Comparison of ENCODE assay signal across 1 cellular context in the genomic region with DNA sequence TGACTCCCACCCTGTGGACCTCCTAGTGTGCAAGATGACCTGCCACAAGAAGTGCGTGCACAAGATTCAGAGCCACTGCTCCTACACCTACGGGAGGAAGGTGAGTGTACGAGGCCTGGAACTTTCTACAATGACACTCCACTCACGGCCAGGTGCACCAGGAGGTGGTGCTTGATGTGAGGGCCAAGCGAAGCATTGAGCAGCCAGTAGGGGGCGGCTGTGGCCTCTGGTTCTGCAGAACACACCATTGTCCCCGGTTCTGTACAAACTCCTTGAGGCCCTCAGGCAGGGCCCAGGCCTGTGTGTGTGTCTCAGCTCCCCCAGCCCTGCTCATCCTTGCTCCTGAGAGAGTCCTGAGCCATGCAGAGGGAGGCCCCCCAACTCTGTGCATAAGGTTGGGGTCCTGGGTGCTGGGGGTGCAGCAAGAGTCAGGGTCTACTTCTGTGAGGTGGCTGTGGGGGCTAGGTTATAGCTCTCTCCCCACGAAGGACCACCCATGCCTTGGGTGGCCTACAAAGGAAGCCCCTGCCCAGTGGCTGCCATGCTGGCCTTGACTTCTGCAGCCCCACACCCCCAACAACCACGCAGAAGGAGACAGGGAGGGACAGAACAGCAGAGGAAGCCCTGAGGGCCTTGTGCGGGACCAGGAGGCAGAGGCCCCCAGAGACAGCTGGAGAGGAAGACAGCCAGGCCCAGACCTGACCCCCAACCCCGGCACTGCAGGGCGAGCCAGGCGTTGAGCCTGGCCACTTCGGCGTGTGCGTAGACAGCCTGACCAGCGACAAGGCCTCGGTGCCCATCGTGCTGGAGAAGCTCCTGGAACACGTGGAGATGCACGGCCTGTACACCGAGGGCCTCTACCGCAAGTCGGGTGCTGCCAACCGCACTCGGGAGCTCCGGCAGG.
A peak's percentile ranks its signal among the peaks of the same experiment; 100 is the strongest.
TF ChIP-seq lines count a peak whose summit lies in the region.

No MANE protein-coding gene starts in this region.

TF ChIP-seq in K562, 482 proteins besides CTCF, POLR2A, EP300 and RAD21:
- TF ChIP-seq, protein P1, sequence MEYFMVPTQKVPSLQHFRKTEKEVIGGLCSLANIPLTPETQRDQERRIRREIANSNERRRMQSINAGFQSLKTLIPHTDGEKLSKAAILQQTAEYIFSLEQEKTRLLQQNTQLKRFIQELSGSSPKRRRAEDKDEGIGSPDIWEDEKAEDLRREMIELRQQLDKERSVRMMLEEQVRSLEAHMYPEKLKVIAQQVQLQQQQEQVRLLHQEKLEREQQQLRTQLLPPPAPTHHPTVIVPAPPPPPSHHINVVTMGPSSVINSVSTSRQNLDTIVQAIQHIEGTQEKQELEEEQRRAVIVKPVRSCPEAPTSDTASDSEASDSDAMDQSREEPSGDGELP (CRISPR knock-in tag; IDR thresholded peaks at IDR 0.05; ENCODE audit: borderline replicate concordance): peak; percentile 29; the same call in 1 of the 2 replicates
- peak; percentile 87 for TF ChIP-seq SMC3 (conservative IDR thresholded peaks at IDR 0.05; ENCODE audit: insufficient read depth, low read depth, low read length)
- TF ChIP-seq, protein P2, sequence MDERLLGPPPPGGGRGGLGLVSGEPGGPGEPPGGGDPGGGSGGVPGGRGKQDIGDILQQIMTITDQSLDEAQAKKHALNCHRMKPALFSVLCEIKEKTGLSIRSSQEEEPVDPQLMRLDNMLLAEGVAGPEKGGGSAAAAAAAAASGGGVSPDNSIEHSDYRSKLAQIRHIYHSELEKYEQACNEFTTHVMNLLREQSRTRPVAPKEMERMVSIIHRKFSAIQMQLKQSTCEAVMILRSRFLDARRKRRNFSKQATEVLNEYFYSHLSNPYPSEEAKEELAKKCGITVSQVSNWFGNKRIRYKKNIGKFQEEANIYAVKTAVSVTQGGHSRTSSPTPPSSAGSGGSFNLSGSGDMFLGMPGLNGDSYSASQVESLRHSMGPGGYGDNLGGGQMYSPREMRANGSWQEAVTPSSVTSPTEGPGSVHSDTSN (CRISPR knock-in tag; IDR thresholded peaks at IDR 0.05; ENCODE audit: low read depth): no peak
- TF ChIP-seq, protein P2 (tag; conservative IDR thresholded peaks at IDR 0.05; ENCODE audit: low read depth): no peak
- TF ChIP-seq ZFP36 (IDR thresholded peaks at IDR 0.05; ENCODE audit: low read depth, low read length, partially characterized antibody): peak; percentile 11
- TF ChIP-seq GABPA (tag; conservative IDR thresholded peaks at IDR 0.05; ENCODE audit: low read depth): no peak
- TF ChIP-seq, protein P3, sequence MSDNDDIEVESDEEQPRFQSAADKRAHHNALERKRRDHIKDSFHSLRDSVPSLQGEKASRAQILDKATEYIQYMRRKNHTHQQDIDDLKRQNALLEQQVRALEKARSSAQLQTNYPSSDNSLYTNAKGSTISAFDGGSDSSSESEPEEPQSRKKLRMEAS (CRISPR knock-in tag; IDR thresholded peaks at IDR 0.05): peak; percentile 23; the same call in 1 of the 2 replicates
- peak; percentile 38; the same call in 1 of the 2 replicates for TF ChIP-seq ZFX (CRISPR knock-in tag; IDR thresholded peaks at IDR 0.05)
- peak; percentile 41; the same call in 1 of the 2 replicates for TF ChIP-seq ARID2 (IDR thresholded peaks at IDR 0.05)
- TF ChIP-seq L3MBTL2 (IDR thresholded peaks at IDR 0.05): 0 out of 2 replicates have a peak, but pooled peaks have one; percentile 16
- peak; percentile 53; the same call in 1 of the 2 replicates for TF ChIP-seq STAG1 (CRISPR knock-in tag; IDR thresholded peaks at IDR 0.05; ENCODE audit: borderline replicate concordance)
- no peak for TF ChIP-seq MYBL2 (IDR thresholded peaks at IDR 0.05; ENCODE audit: low read depth)
- no peak for TF ChIP-seq MYBL2 (CRISPR knock-in tag; IDR thresholded peaks at IDR 0.05; ENCODE audit: borderline replicate concordance)
- TF ChIP-seq HDGF (IDR thresholded peaks at IDR 0.05): 0 out of 2 replicates have a peak, but pooled peaks have one; percentile 43
- TF ChIP-seq JUND (IDR thresholded peaks at IDR 0.05; ENCODE audit: borderline replicate concordance, low read depth, low read length): peak; percentile 26; the same call in 1 of the 2 replicates
- no peak for TF ChIP-seq JUND (tag; IDR thresholded peaks at IDR 0.05; ENCODE audit: borderline replicate concordance, low read depth, low read length)
- TF ChIP-seq BCOR (IDR thresholded peaks at IDR 0.05): no peak
- TF ChIP-seq POLR2AphosphoS5 (IDR thresholded peaks at IDR 0.05; ENCODE audit: control insufficient read depth, insufficient read depth, low read depth, low read length): 0 out of 2 replicates have a peak, but pooled peaks have one; percentile 11
- TF ChIP-seq, protein P4, sequence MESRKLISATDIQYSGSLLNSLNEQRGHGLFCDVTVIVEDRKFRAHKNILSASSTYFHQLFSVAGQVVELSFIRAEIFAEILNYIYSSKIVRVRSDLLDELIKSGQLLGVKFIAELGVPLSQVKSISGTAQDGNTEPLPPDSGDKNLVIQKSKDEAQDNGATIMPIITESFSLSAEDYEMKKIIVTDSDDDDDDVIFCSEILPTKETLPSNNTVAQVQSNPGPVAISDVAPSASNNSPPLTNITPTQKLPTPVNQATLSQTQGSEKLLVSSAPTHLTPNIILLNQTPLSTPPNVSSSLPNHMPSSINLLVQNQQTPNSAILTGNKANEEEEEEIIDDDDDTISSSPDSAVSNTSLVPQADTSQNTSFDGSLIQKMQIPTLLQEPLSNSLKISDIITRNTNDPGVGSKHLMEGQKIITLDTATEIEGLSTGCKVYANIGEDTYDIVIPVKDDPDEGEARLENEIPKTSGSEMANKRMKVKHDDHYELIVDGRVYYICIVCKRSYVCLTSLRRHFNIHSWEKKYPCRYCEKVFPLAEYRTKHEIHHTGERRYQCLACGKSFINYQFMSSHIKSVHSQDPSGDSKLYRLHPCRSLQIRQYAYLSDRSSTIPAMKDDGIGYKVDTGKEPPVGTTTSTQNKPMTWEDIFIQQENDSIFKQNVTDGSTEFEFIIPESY (CRISPR knock-in tag; IDR thresholded peaks at IDR 0.05): peak; percentile 62
- TF ChIP-seq TEAD2 (tag; IDR thresholded peaks at IDR 0.05): no peak
- peak; percentile 51; the same call in 1 of the 2 replicates for TF ChIP-seq POLR2G (IDR thresholded peaks at IDR 0.05; ENCODE audit: low read depth, low read length)
- TF ChIP-seq ZNF76 (CRISPR knock-in tag; IDR thresholded peaks at IDR 0.05; ENCODE audit: borderline replicate concordance): no peak
- 0 out of 2 replicates have a peak, but pooled peaks have one; percentile 43 for TF ChIP-seq CC2D1A (IDR thresholded peaks at IDR 0.05)
- TF ChIP-seq, protein P5, sequence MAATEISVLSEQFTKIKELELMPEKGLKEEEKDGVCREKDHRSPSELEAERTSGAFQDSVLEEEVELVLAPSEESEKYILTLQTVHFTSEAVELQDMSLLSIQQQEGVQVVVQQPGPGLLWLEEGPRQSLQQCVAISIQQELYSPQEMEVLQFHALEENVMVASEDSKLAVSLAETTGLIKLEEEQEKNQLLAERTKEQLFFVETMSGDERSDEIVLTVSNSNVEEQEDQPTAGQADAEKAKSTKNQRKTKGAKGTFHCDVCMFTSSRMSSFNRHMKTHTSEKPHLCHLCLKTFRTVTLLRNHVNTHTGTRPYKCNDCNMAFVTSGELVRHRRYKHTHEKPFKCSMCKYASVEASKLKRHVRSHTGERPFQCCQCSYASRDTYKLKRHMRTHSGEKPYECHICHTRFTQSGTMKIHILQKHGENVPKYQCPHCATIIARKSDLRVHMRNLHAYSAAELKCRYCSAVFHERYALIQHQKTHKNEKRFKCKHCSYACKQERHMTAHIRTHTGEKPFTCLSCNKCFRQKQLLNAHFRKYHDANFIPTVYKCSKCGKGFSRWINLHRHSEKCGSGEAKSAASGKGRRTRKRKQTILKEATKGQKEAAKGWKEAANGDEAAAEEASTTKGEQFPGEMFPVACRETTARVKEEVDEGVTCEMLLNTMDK (IDR thresholded peaks at IDR 0.05; ENCODE audit: borderline replicate concordance, insufficient read depth, low read depth, low read length, poor library complexity, severe bottlenecking): peak; percentile 45
- no peak for TF ChIP-seq ESRRB (CRISPR knock-in tag; IDR thresholded peaks at IDR 0.05; ENCODE audit: borderline replicate concordance)
- TF ChIP-seq CREM (IDR thresholded peaks at IDR 0.05; ENCODE audit: low read depth): 0 out of 2 replicates have a peak, but pooled peaks have one; percentile 20
